9 cellular contexts compared by ENCODE assay signal in genomic region chr21:42973309-42973990, GRCh38. TPM values are rescaled to one million over a fixed set of nuclear protein-coding genes. Genes with fewer than 3 reads are reported as not detected.
DNase-seq lines count a peak whose midpoint lies in the region; ATAC-seq and TF ChIP-seq lines count a peak whose summit lies in the region.
"Had no signal": no experiment of that assay in that cellular context is flagged by ENCODE, and none has a peak within 500 bp of the region (broad histone marks: within the 10 kb centered on the region; RNA-seq: fewer than 3 reads in every experiment).

No MANE protein-coding gene starts in this region.

- intact Hi-C loops in activated B cell treated with CpG ODN at 0.5 μM for 24 hours (cut with micrococcal nuclease), result loop anchor here (5.0 to 10.0 kb wide), 4 partner anchors 49 to 1106 kb away; partner anchors contain the start of genes ERVH48-1, PDXK and RSPH1

- peak overlapping the region; percentile 83 for H3K27ac Mint-ChIP-seq in activated B cell treated with CpG ODN at 0.5 μM for 24 hours
- peak overlapping the region; percentile 92 for H3K27ac Mint-ChIP-seq in stimulated activated naive B cell treated with anti-CD40 and anti-IgM and Interleukin-4, amounts not matched to agents 10 μg/mL and 1 μg/mL and 100 μg/mL, for 72 hours

- H3K4me1 ChIP-seq in iPS-15b (ENCODE audit: control insufficient read depth, insufficient read depth, low read length), result peaks cover 11% of the 10 kb centered on the region

- H3K4me3 ChIP-seq in iPS-15b (ENCODE audit: low read depth, low read length), result peak overlapping the region; percentile 49

- H3K9ac ChIP-seq in iPS-15b (ENCODE audit: low read depth, low read length), result peak overlapping the region; percentile 76

- peak overlapping the region; percentile 77 for H3K4me3 Mint-ChIP-seq in activated B cell treated with CpG ODN at 0.5 μM for 24 hours
- peak overlapping the region; percentile 80 to 86 for H3K4me3 Mint-ChIP-seq in stimulated activated naive B cell treated with anti-CD40 and anti-IgM and Interleukin-4, amounts not matched to agents 10 μg/mL and 1 μg/mL and 100 μg/mL, for 72 hours

- DNase-seq in NCI-H82 (lab: John Stamatoyannopoulos, UW) (peak; percentile 92), NCI-H82 treated with DMSO at 0.1 percent for 48 hours (lab: John Stamatoyannopoulos, UW; ENCODE audit: unreplicated experiment) (no peak), activated B cell treated with CpG ODN at 0.5 μM for 24 hours (no peak), NCI-H128 (lab: John Stamatoyannopoulos, UW; ENCODE audit: unreplicated experiment) (no peak), SW 1271 (lab: John Stamatoyannopoulos, UW) (no peak)
- no peak for DNase-seq in stimulated activated naive B cell treated with anti-CD40 and anti-IgM and Interleukin-4, amounts not matched to agents 10 μg/mL and 1 μg/mL and 100 μg/mL, for 72 hours

- no peaks in the 10 kb centered on the region for H3K27me3 ChIP-seq in iPS-15b (ENCODE audit: control insufficient read depth, insufficient read depth, low read length)

- H3K9me3 Mint-ChIP-seq in activated B cell treated with CpG ODN at 0.5 μM for 24 hours, result no peaks in the 10 kb centered on the region
- no peaks in the 10 kb centered on the region for H3K9me3 Mint-ChIP-seq in stimulated activated naive B cell treated with anti-CD40 and anti-IgM and Interleukin-4, amounts not matched to agents 10 μg/mL and 1 μg/mL and 100 μg/mL, for 72 hours

- peaks cover 2% of the 10 kb centered on the region for H3K36me3 ChIP-seq in iPS-15b (ENCODE audit: control insufficient read depth, insufficient read depth, low read length)

- no peaks in the 10 kb centered on the region for H3K9me3 ChIP-seq in iPS-15b (ENCODE audit: control insufficient read depth, insufficient read depth, low read length)

- CTCF ChIA-PET in activated B cell treated with CpG ODN at 0.5 μM for 24 hours (lab: Charles Lee), result no interaction called here

- ATAC-seq in activated B cell treated with CpG ODN at 0.5 μM for 24 hours (ENCODE audit: low read depth) (no peak), HG02885 (IDR thresholded peaks at IDR 0.05; ENCODE audit: poor library complexity, unreplicated experiment) (no peak)
- ATAC-seq in stimulated activated naive B cell treated with anti-CD40 and anti-IgM and Interleukin-4, amounts not matched to agents 10 μg/mL and 1 μg/mL and 100 μg/mL, for 72 hours (replicated peaks), result no peak

- POLR2A ChIA-PET in activated B cell treated with CpG ODN at 0.5 μM for 24 hours (lab: Charles Lee), result interaction anchor here (0.6 to 2.1 kb wide), 4 partner anchors 81 to 735 kb away, joined by 3 to 10 read pairs (median 4); partner anchors contain the start of gene NDUFV3

- H3K4me1 Mint-ChIP-seq in activated B cell treated with CpG ODN at 0.5 μM for 24 hours, result peaks cover 23% of the 10 kb centered on the region
- H3K4me1 Mint-ChIP-seq in stimulated activated naive B cell treated with anti-CD40 and anti-IgM and Interleukin-4, amounts not matched to agents 10 μg/mL and 1 μg/mL and 100 μg/mL, for 72 hours, result peaks cover 12 to 21% of the 10 kb centered on the region in 2 donors

- no peaks in the 10 kb centered on the region for H3K36me3 Mint-ChIP-seq in activated B cell treated with CpG ODN at 0.5 μM for 24 hours (ENCODE audit: low read depth)
- H3K36me3 Mint-ChIP-seq in stimulated activated naive B cell treated with anti-CD40 and anti-IgM and Interleukin-4, amounts not matched to agents 10 μg/mL and 1 μg/mL and 100 μg/mL, for 72 hours, result peaks cover 12 to 13% of the 10 kb centered on the region in 2 donors

- H3K27me3 Mint-ChIP-seq in activated B cell treated with CpG ODN at 0.5 μM for 24 hours, result no peaks in the 10 kb centered on the region
- no peaks in the 10 kb centered on the region for H3K27me3 Mint-ChIP-seq in stimulated activated naive B cell treated with anti-CD40 and anti-IgM and Interleukin-4, amounts not matched to agents 10 μg/mL and 1 μg/mL and 100 μg/mL, for 72 hours

- TF ChIP-seq CTCF in activated B cell treated with CpG ODN at 0.5 μM for 24 hours (IDR thresholded peaks at IDR 0.05), result no peak

RNA-seq across cellular contexts. Expression of gene PKNOX1, which starts 0.9 kb away (rescaled TPM):
- total RNA-seq in activated B cell treated with CpG ODN at 0.5 μM for 24 hours, result 13.3 and 15.6 TPM in 2 replicates

RNA-seq across cellular contexts. Expression of gene ERVH48-1, which starts 48.0 kb away (rescaled TPM):
- total RNA-seq in activated B cell treated with CpG ODN at 0.5 μM for 24 hours, result not detected in 2 replicates
- total RNA-seq: subcutaneous adipose tissue had no signal
